ENCODE assay signal across 10 cellular contexts in the genomic region with DNA sequence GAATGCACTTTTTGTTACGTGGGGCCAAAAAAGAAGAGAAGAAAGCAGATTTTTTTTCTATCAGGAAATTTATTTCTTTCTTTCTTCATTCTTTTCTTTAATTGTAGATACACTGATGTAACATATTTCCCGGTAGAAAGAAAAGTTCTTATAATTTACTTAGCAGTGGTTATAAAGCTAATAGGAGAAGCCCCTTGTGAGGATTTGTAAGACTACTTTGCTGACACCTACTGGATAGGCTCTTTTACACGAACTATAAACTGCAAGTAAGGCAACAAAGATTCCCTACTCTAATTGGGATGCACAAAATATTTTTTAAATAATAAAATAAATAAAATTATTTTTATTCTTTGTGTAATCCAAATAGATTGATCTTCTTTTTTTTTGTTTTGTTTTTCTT.
DNase-seq lines count a peak whose midpoint lies in the region; TF ChIP-seq lines count a peak whose summit lies in the region.
"Had no signal": no experiment of that assay in that cellular context is flagged by ENCODE, and none has a peak within 500 bp of the region (broad histone marks: within the 10 kb centered on the region; RNA-seq: fewer than 3 reads in every experiment).

No MANE protein-coding gene starts in this region.

- no peaks in the 10 kb centered on the region for H3K36me3 Mint-ChIP-seq in type B pancreatic cell

- no peaks in the 10 kb centered on the region for H3K9me3 Mint-ChIP-seq in type B pancreatic cell

- no peaks in the 10 kb centered on the region for H3K4me1 Mint-ChIP-seq in type B pancreatic cell (ENCODE audit: unreplicated experiment)

- no peak overlapping the region for H3K27ac Mint-ChIP-seq in type B pancreatic cell

- no peak overlapping the region for H3K4me3 Mint-ChIP-seq in type B pancreatic cell

- DNase-seq in NOMO-1 treated with DMSO at 0.1 percent for 48 hours (lab: John Stamatoyannopoulos, UW; ENCODE audit: unreplicated experiment): peak; percentile 18
- no peak for DNase-seq in NOMO-1 treated with dmso at 0.1 percent for 144 hours (lab: John Stamatoyannopoulos, UW; ENCODE audit: unreplicated experiment)
- DNase-seq in RPMI7951 (ENCODE audit: low read depth): peak; percentile 56
- DNase-seq in fibroblast of peridontal ligament (ENCODE audit: extremely low read depth): peak; percentile 13
- no peak for DNase-seq in type B pancreatic cell (ENCODE audit: extremely low spot score, unreplicated experiment)
- DNase-seq in activated naive CD4-positive, alpha-beta T cell treated with Interleukin-2 at 50 U/mL for 16 hours: no peak
- no peak for DNase-seq in SIG-M5 (lab: John Stamatoyannopoulos, UW)
- no peak for DNase-seq in pons (ENCODE audit: low spot score)
- DNase-seq: central memory CD4-positive, alpha-beta T cell; NCI-H2107 had no signal

- no peaks in the 10 kb centered on the region for H3K27me3 Mint-ChIP-seq in type B pancreatic cell

- peak; percentile 32 for TF ChIP-seq CTCF in type B pancreatic cell (conservative IDR thresholded peaks at IDR 0.05)

Comparison
In these comparisons a context has a peak if more than half of its experiments do, and no peak if none do; other contexts are left out.
1. DNase-seq: peak in NOMO-1 treated with DMSO at 0.1 percent for 48 hours (single experiment), RPMI7951 (single experiment) and fibroblast of peridontal ligament (single experiment); none in NOMO-1 treated with dmso at 0.1 percent for 144 hours (single experiment), type B pancreatic cell (single experiment), activated naive CD4-positive, alpha-beta T cell treated with Interleukin-2 at 50 U/mL for 16 hours (single experiment), SIG-M5 (single experiment) and pons (single experiment).